Comparison of ENCODE assay signal across 7 cellular contexts in genomic region chr5:56029871-56030630, GRCh38. TPM values are rescaled to one million over a fixed set of nuclear protein-coding genes. Genes with fewer than 3 reads are reported as not detected.
DNase-seq lines count a peak whose midpoint lies in the region; ATAC-seq and TF ChIP-seq lines count a peak whose summit lies in the region.
"Not testable (repeated sequence)": the region's sequence is repeated elsewhere in the genome, so short reads cannot be mapped to it uniquely, and the experiment has no call there.

No MANE protein-coding gene starts in this region.

- H3K79me2 ChIP-seq in trophoblast cell (ENCODE audit: control insufficient read depth, insufficient read depth, low read length, poor library complexity): not testable (repeated sequence)

- not testable (repeated sequence) for H4K12ac ChIP-seq in trophoblast cell (ENCODE audit: low read depth, low read length)

- peaks cover 0 to 18% of the 10 kb centered on the region in 2 donors for H3K4me1 ChIP-seq in left lung
- not testable (repeated sequence) for H3K4me1 ChIP-seq in trophoblast cell (ENCODE audit: control insufficient read depth in 1 of 2, insufficient read depth in 2 of 2, low read length in 2 of 2)

- DNase-seq in GM06990 (ENCODE audit: extremely low read depth, insufficient read length) (peak; percentile 24), GM20000 (ENCODE audit: low spot score) (peak; percentile 42), M059J (ENCODE audit: low read depth) (peak; percentile 53), dedifferentiated amniotic fluid mesenchymal stem cell (ENCODE audit: extremely low spot score) (peak; percentile 13), trophoblast cell (peak; percentile 69 to 90)
- DNase-seq in activated CD8-positive, alpha-beta memory T cell treated with anti-CD3 and anti-CD28 coated beads, Interleukin-2, amount 50 U/mL, for 48 hours: peak; percentile 8
- DNase-seq in left lung: not testable (repeated sequence)

- H3K4ac ChIP-seq in trophoblast cell (ENCODE audit: low read depth, low read length): not testable (repeated sequence)

- H3K4me2 ChIP-seq in trophoblast cell (ENCODE audit: low read length): not testable (repeated sequence)

- H3K9ac ChIP-seq in trophoblast cell (ENCODE audit: low read length): not testable (repeated sequence)

- WGBS in trophoblast cell (ENCODE audit: extremely low coverage, insufficient coverage, insufficient read length): no CpG with 5 or more reads among the region's 7 CpGs

- H3K79me1 ChIP-seq in trophoblast cell (ENCODE audit: low read length): not testable (repeated sequence)

- H2AK5ac ChIP-seq in trophoblast cell (ENCODE audit: low read length): not testable (repeated sequence)

- H3K27ac ChIP-seq in left lung (peak overlapping the region in 1 of 2 donors; percentile 1), trophoblast cell (ENCODE audit: low read depth, low read length) (peak overlapping the region; percentile 34)

- not testable (repeated sequence) for H3K18ac ChIP-seq in trophoblast cell (ENCODE audit: low read length)

- H3K23ac ChIP-seq in trophoblast cell (ENCODE audit: low read length): not testable (repeated sequence)

- H3K9me3 ChIP-seq in left lung; trophoblast cell (ENCODE audit: insufficient read depth, low read depth, low read length): not testable (repeated sequence)

- H3K36me3 ChIP-seq in GM06990 (ENCODE audit: control insufficient read depth, insufficient read depth, low read length); left lung; trophoblast cell (ENCODE audit: control insufficient read depth in 1 of 2, insufficient read depth in 2 of 2, low read length in 2 of 2): not testable (repeated sequence)

- H2AFZ ChIP-seq in trophoblast cell (ENCODE audit: insufficient read depth, low read length, poor library complexity): not testable (repeated sequence)

- H3K14ac ChIP-seq in trophoblast cell (ENCODE audit: low read length): not testable (repeated sequence)

- not testable (repeated sequence) for H3K4me3 ChIP-seq in GM06990 (replicated peaks; ENCODE audit: low read depth, low read length); left lung; trophoblast cell (ENCODE audit: low read depth, low read length)

- not testable (repeated sequence) for H2BK12ac ChIP-seq in trophoblast cell (ENCODE audit: low read length)

- not testable (repeated sequence) for H2BK5ac ChIP-seq in trophoblast cell (ENCODE audit: low read depth, low read length, poor library complexity)

- intact Hi-C loops in left lung (cut with DNase I): not testable (repeated sequence)

- ATAC-seq in left lung: peak; percentile 33

- not testable (repeated sequence) for TF ChIP-seq CTCF in GM06990 (IDR thresholded peaks at IDR 0.05; ENCODE audit: insufficient read depth, low read length, poor library complexity, severe bottlenecking); GM20000 (IDR thresholded peaks at IDR 0.05; ENCODE audit: extremely low read depth, missing control alignments); left lung (IDR thresholded peaks at IDR 0.05)

- not testable (repeated sequence) for H2BK120ac ChIP-seq in trophoblast cell (ENCODE audit: insufficient read depth, low read length, poor library complexity)

- H4K91ac ChIP-seq in trophoblast cell (ENCODE audit: low read depth, low read length): not testable (repeated sequence)

- H4K8ac ChIP-seq in trophoblast cell (ENCODE audit: low read depth, low read length): not testable (repeated sequence)

- not testable (repeated sequence) for H3K27me3 ChIP-seq in GM06990 (replicated peaks; ENCODE audit: control insufficient read depth, insufficient read depth, low read length); left lung; trophoblast cell (ENCODE audit: insufficient read depth, low read length)

RNA-seq across cellular contexts. Expression of gene IL6ST, which starts 35.3 kb away (rescaled TPM):
- 82.5 and 128 TPM in 2 replicates for total RNA-seq in M059J (2014; rRNA removed; shearing (Covaris generic))
- total RNA-seq in left lung: 100 to 1,000 TPM; 309 to 464 TPM
- 63.8 and 67.6 TPM in 2 replicates for polyA plus RNA-seq in trophoblast cell (2013)
